Comparison of ENCODE assay signal across 15 cellular contexts in genomic region chr16:50458694-50459271, GRCh38.
A peak's percentile ranks its signal among the peaks of the same experiment; 100 is the strongest.
DNase-seq lines count a peak whose midpoint lies in the region; ATAC-seq and TF ChIP-seq lines count a peak whose summit lies in the region.
"Had no signal": no experiment of that assay in that cellular context is flagged by ENCODE, and none has a peak within 500 bp of the region (broad histone marks: within the 10 kb centered on the region; RNA-seq: fewer than 3 reads in every experiment).

No MANE protein-coding gene starts in this region.

- H3K4me3 ChIP-seq in suprapubic skin, result no peak overlapping the region
- H3K4me3 ChIP-seq in CD8-positive, alpha-beta T cell (ENCODE audit: low read depth, low read length), result no peak overlapping the region
- H3K4me3 ChIP-seq: hepatocyte had no signal

- no peaks in the 10 kb centered on the region for H3K4me1 ChIP-seq in suprapubic skin
- peaks cover 4% of the 10 kb centered on the region for H3K4me1 ChIP-seq in CD8-positive, alpha-beta T cell (ENCODE audit: insufficient read depth, low read length)

- H3K36me3 ChIP-seq in suprapubic skin, result no peaks in the 10 kb centered on the region
- no peaks in the 10 kb centered on the region for H3K36me3 ChIP-seq in CD8-positive, alpha-beta T cell (ENCODE audit: insufficient read depth, low read length)

- no peaks in the 10 kb centered on the region for H3K36me3 Mint-ChIP-seq in chondrocyte (ENCODE audit: low read depth)
- no peaks in the 10 kb centered on the region for H3K36me3 Mint-ChIP-seq in CD8-positive, alpha-beta T cell
- H3K36me3 Mint-ChIP-seq: activated naive CD4-positive, alpha-beta T cell treated with anti-CD3 and anti-CD28 coated beads, Interleukin-2, amount 10 ng/mL, durations not matched to agents 7 days and 5 days; mesothelial cell of epicardium had no signal

- no peak for TF ChIP-seq CTCF in chondrocyte (IDR thresholded peaks at IDR 0.05)
- TF ChIP-seq CTCF in suprapubic skin (IDR thresholded peaks at IDR 0.05), result no peak
- TF ChIP-seq CTCF in CD8-positive, alpha-beta T cell (IDR thresholded peaks at IDR 0.05), result no peak

- ATAC-seq in stimulated activated naive CD8-positive, alpha-beta T cell treated with anti-CD3 and anti-CD28 coated beads, Interleukin-15, amount 100 ng/mL, for 72 hours, result no peak
- no peak for ATAC-seq in CD8-positive, alpha-beta T cell
- no peak for ATAC-seq in GM18498 (IDR thresholded peaks at IDR 0.05; ENCODE audit: unreplicated experiment)

- CTCF ChIA-PET in CD8-positive, alpha-beta T cell (lab: Charles Lee), result interaction anchor here (1.6 kb wide), 1 partner anchor 9 kb away, joined by 3 read pairs; no protein-coding TSS in a partner anchor

- DNase-seq in NCI-H1105 (lab: John Stamatoyannopoulos, UW), result peak; percentile 90
- peak; percentile 32 for DNase-seq in NCI-H345 (lab: John Stamatoyannopoulos, UW)
- peak; percentile 37 for DNase-seq in chondrocyte (ENCODE audit: low spot score)
- DNase-seq in suprapubic skin (ENCODE audit: low spot score in 2 of 2), result peak; percentile 29 to 62
- DNase-seq in stimulated activated naive CD8-positive, alpha-beta T cell treated with anti-CD3 and anti-CD28 coated beads, Interleukin-15, amount 100 ng/mL, for 72 hours, result no peak
- DNase-seq in CD8-positive, alpha-beta T cell, result no peak
- DNase-seq: activated CD4-positive, alpha-beta T cell treated with anti-CD3 and anti-CD28 coated beads, Interleukin-2, amount 50 U/mL, for 1 hour; activated naive CD4-positive, alpha-beta T cell treated with anti-CD3 and anti-CD28 coated beads, Interleukin-2, amount 10 ng/mL, durations not matched to agents 7 days and 5 days; NCI-H1694 treated with DMSO at 0.1 percent for 48 hours; stimulated activated CD4-positive, alpha-beta T cell treated with anti-CD3 and anti-CD28 coated beads, Interleukin-4, amount 100 ng/mL, for 1 hour had no signal

- WGBS in suprapubic skin, result 49% methylated on average over 11 of the region's 12 CpGs

- no peaks in the 10 kb centered on the region for H3K9me3 Mint-ChIP-seq in chondrocyte (ENCODE audit: low read depth)
- H3K9me3 Mint-ChIP-seq in stimulated activated naive CD8-positive, alpha-beta T cell treated with anti-CD3 and anti-CD28 coated beads, Interleukin-15, amount 100 ng/mL, for 72 hours, result no peaks in the 10 kb centered on the region
- no peaks in the 10 kb centered on the region for H3K9me3 Mint-ChIP-seq in CD8-positive, alpha-beta T cell
- H3K9me3 Mint-ChIP-seq: activated naive CD4-positive, alpha-beta T cell treated with anti-CD3 and anti-CD28 coated beads, Interleukin-2, amount 10 ng/mL, durations not matched to agents 7 days and 5 days; mesothelial cell of epicardium; nephron had no signal

- no peaks in the 10 kb centered on the region for H3K4me1 Mint-ChIP-seq in chondrocyte (ENCODE audit: low read depth)
- peaks cover 10% of the 10 kb centered on the region for H3K4me1 Mint-ChIP-seq in stimulated activated naive CD8-positive, alpha-beta T cell treated with anti-CD3 and anti-CD28 coated beads, Interleukin-15, amount 100 ng/mL, for 72 hours
- peaks cover 7% of the 10 kb centered on the region for H3K4me1 Mint-ChIP-seq in CD8-positive, alpha-beta T cell (ENCODE audit: low read depth)

- H3K27me3 Mint-ChIP-seq in chondrocyte (ENCODE audit: low read depth), result peaks cover 55% of the 10 kb centered on the region
- H3K27me3 Mint-ChIP-seq in stimulated activated naive CD8-positive, alpha-beta T cell treated with anti-CD3 and anti-CD28 coated beads, Interleukin-15, amount 100 ng/mL, for 72 hours, result peaks cover 6% of the 10 kb centered on the region
- peaks cover 4% of the 10 kb centered on the region for H3K27me3 Mint-ChIP-seq in CD8-positive, alpha-beta T cell (ENCODE audit: low read depth)

- no peak for TF ChIP-seq POLR2A in suprapubic skin (IDR thresholded peaks at IDR 0.05)

- H3K4me3 Mint-ChIP-seq in chondrocyte (ENCODE audit: unreplicated experiment), result no peak overlapping the region
- no peak overlapping the region for H3K4me3 Mint-ChIP-seq in stimulated activated naive CD8-positive, alpha-beta T cell treated with anti-CD3 and anti-CD28 coated beads, Interleukin-15, amount 100 ng/mL, for 72 hours
- no peak overlapping the region for H3K4me3 Mint-ChIP-seq in CD8-positive, alpha-beta T cell
- H3K4me3 Mint-ChIP-seq: activated naive CD4-positive, alpha-beta T cell treated with anti-CD3 and anti-CD28 coated beads, Interleukin-2, amount 10 ng/mL, durations not matched to agents 7 days and 5 days; mesothelial cell of epicardium; nephron had no signal

- TF ChIP-seq EP300 in suprapubic skin (IDR thresholded peaks at IDR 0.05), result no peak

- intact Hi-C loops in CD8-positive, alpha-beta T cell (cut with DNase I, micrococcal nuclease), result no loop called here

- H3K27me3 ChIP-seq in suprapubic skin, result peaks cover 22% of the 10 kb centered on the region
- H3K27me3 ChIP-seq in CD8-positive, alpha-beta T cell (ENCODE audit: insufficient read depth, low read length), result no peaks in the 10 kb centered on the region

- no peak overlapping the region for H3K27ac ChIP-seq in suprapubic skin
- H3K27ac ChIP-seq in CD8-positive, alpha-beta T cell (ENCODE audit: low read depth, low read length), result no peak overlapping the region
- H3K27ac ChIP-seq: hepatocyte had no signal

- H3K9me3 ChIP-seq in suprapubic skin, result no peaks in the 10 kb centered on the region
- no peaks in the 10 kb centered on the region for H3K9me3 ChIP-seq in CD8-positive, alpha-beta T cell (ENCODE audit: low read length)

- H3K27ac Mint-ChIP-seq in chondrocyte (ENCODE audit: unreplicated experiment), result no peak overlapping the region
- H3K27ac Mint-ChIP-seq in stimulated activated naive CD8-positive, alpha-beta T cell treated with anti-CD3 and anti-CD28 coated beads, Interleukin-15, amount 100 ng/mL, for 72 hours, result no peak overlapping the region
- H3K27ac Mint-ChIP-seq in CD8-positive, alpha-beta T cell, result no peak overlapping the region
- H3K27ac Mint-ChIP-seq: activated naive CD4-positive, alpha-beta T cell treated with anti-CD3 and anti-CD28 coated beads, Interleukin-2, amount 10 ng/mL, durations not matched to agents 7 days and 5 days; mesothelial cell of epicardium; nephron; progenitor cell of endocrine pancreas had no signal

- POLR2A ChIA-PET in CD8-positive, alpha-beta T cell (lab: Charles Lee), result interaction anchor here (0.9 kb wide), 1 partner anchor 14 kb away, joined by 3 read pairs; no protein-coding TSS in a partner anchor

Comparison
In these comparisons a context has a peak if more than half of its experiments do, and no peak if none do; other contexts are left out.
1. DNase-seq: peak in NCI-H1105 (single experiment), NCI-H345 (single experiment), chondrocyte (single experiment) and suprapubic skin (2 of 2); none in stimulated activated naive CD8-positive, alpha-beta T cell treated with anti-CD3 and anti-CD28 coated beads, Interleukin-15, amount 100 ng/mL, for 72 hours (0 of 2) and CD8-positive, alpha-beta T cell (0 of 7).